Comparison of ENCODE assay signal across 18 cellular contexts in the genomic region with DNA sequence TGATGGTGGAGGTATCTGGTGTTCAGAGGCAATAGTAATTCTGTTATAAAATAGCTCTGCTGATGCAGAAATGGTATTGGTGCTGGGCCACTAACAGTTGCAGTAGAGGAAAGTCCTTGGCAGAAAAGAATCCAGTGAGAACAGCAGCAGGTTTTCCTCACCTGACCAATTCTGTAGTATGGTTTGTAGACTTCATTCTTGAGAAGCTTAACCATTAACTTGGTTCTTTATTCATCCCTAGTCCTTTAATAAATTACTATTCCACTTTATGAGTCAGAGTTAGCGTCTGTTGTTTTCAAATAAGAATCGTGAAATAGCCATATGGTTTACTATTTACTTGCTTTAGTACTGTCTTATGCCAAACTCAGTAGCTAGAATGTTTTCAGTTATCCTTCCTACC.
"Had no signal": no experiment of that assay in that cellular context is flagged by ENCODE, and none has a peak within 500 bp of the region (broad histone marks: within the 10 kb centered on the region; RNA-seq: fewer than 3 reads in every experiment).

No MANE protein-coding gene starts in this region.

- DNase-seq: activated CD4-positive, alpha-beta memory T cell treated with anti-CD3 and anti-CD28 coated beads for 36 hours; activated T-cell treated with anti-CD3 and anti-CD28 coated beads, Interleukin-2, amount 50 U/mL, for 24 hours; anterior cingulate cortex; cerebellar nuclear complex; effector CD8-positive, alpha-beta T cell; foreskin melanocyte; head of caudate nucleus; natural killer cell; posterior cingulate gyrus; right cardiac atrium; small intestine; stimulated activated CD4-positive, alpha-beta T cell treated with anti-CD3 and anti-CD28 coated beads, Interleukin-4, amount 100 ng/mL, for 24 hours; stimulated activated naive CD4-positive, alpha-beta T cell treated with Interleukin-2 at 50 U/mL for 16 hours; substantia nigra; transverse colon; WERI-Rb-1 had no signal

- H3K9me3 ChIP-seq: transverse colon, vagina had no signal

- H3K4me3 ChIP-seq: transverse colon, vagina had no signal

- H3K27ac ChIP-seq: transverse colon, vagina, WERI-Rb-1 had no signal

- H3K27ac Mint-ChIP-seq: activated CD4-positive, alpha-beta memory T cell treated with anti-CD3 and anti-CD28 coated beads for 36 hours; activated T-cell treated with anti-CD3 and anti-CD28 coated beads, Interleukin-2, amount 50 U/mL, for 24 hours; natural killer cell had no signal

- FAIRE-seq: small intestine had no signal

- H3K36me3 Mint-ChIP-seq: activated CD4-positive, alpha-beta memory T cell treated with anti-CD3 and anti-CD28 coated beads for 36 hours; natural killer cell had no signal

- H3K36me3 ChIP-seq: transverse colon, vagina, WERI-Rb-1 had no signal

- H3K4me3 Mint-ChIP-seq: activated CD4-positive, alpha-beta memory T cell treated with anti-CD3 and anti-CD28 coated beads for 36 hours; activated T-cell treated with anti-CD3 and anti-CD28 coated beads, Interleukin-2, amount 50 U/mL, for 24 hours; natural killer cell had no signal

- H3K4me1 ChIP-seq: transverse colon, vagina had no signal

- H3K9me3 Mint-ChIP-seq: activated CD4-positive, alpha-beta memory T cell treated with anti-CD3 and anti-CD28 coated beads for 36 hours; activated T-cell treated with anti-CD3 and anti-CD28 coated beads, Interleukin-2, amount 50 U/mL, for 24 hours had no signal

- H3K4me1 Mint-ChIP-seq: natural killer cell had no signal

- H3K27me3 ChIP-seq: transverse colon, vagina had no signal

- ATAC-seq: left lobe of liver, natural killer cell, right cardiac atrium had no signal
